26 cellular contexts compared by ENCODE assay signal in the genomic region with DNA sequence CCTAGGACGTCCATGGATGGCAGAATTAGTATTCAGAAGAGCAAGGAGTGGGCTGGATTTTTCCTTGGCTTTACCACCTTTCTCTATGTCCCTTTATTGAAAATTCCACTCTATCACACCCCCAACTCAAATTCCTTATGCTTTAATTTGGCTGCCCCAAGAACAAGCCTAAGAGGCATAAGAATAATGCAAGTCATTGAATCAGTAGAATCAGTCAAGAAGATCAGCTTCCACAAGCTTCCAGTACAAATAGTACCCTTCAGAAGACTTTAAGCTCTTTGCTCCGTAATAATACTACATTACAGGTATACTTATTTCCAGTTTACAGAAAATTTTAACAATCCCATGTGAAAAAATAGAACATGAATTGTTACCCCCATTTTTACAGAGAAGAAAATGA.
"Had no signal": no experiment of that assay in that cellular context is flagged by ENCODE, and none has a peak within 500 bp of the region (broad histone marks: within the 10 kb centered on the region; RNA-seq: fewer than 3 reads in every experiment).

No MANE protein-coding gene starts in this region.

- H3K4me3 ChIP-seq: stomach, suprapubic skin, testis, thoracic aorta, thyroid gland, tibial artery, tibial nerve, transverse colon, upper lobe of left lung, upper lobe of right lung, uterus, vagina had no signal

- H3K36me3 ChIP-seq: stomach, suprapubic skin, thoracic aorta, thyroid gland, tibial artery, tibial nerve, transverse colon, upper lobe of left lung, upper lobe of right lung, uterus, vagina had no signal

- H3K27ac ChIP-seq: stomach, suprapubic skin, testis, thoracic aorta, thyroid gland, tibial artery, tibial nerve, transverse colon, upper lobe of left lung, upper lobe of right lung, uterus, vagina had no signal

- FAIRE-seq: urothelium cell line had no signal

- ATAC-seq: stimulated activated effector memory CD8-positive, alpha-beta T cell treated with anti-CD3 and anti-CD28 coated beads, Interleukin-12 subunit alpha, Interleukin-12 subunit beta, amount 100 ng/mL, for 72 hours; stimulated activated memory B cell treated with anti-CD40 and anti-IgM and Interleukin-4, amounts not matched to agents 10 μg/mL and 1 μg/mL and 100 μg/mL, for 72 hours; stimulated activated naive B cell treated with anti-CD40 and anti-IgM and Interleukin-4, amounts not matched to agents 10 μg/mL and 1 μg/mL and 100 μg/mL, for 72 hours; stimulated activated naive CD8-positive, alpha-beta T cell treated with anti-CD3 and anti-CD28 coated beads, Interleukin-15, amount 100 ng/mL, for 72 hours; stimulated activated naive CD8-positive, alpha-beta T cell treated with anti-CD3 and anti-CD28 coated beads, Interleukin-15, Interleukin-2, amounts not matched to agents 100 U/mL and 50 U/mL, for 24 hours; upper lobe of right lung had no signal

- DNase-seq: stimulated activated CD4-positive, alpha-beta T cell treated with anti-CD3 and anti-CD28 coated beads, Interleukin-2, amount 100 ng/mL, for 48 hours; stimulated activated CD4-positive, alpha-beta T cell treated with anti-CD3 and anti-CD28 coated beads, Interleukin-4, amount 100 ng/mL, for 1 hour; stimulated activated CD4-positive, alpha-beta T cell treated with anti-CD3 and anti-CD28 coated beads, Interleukin-4, amount 100 ng/mL, for 24 hours; stimulated activated CD4-positive, alpha-beta T cell treated with anti-CD3 and anti-CD28 coated beads, Interleukin-4, amount 100 ng/mL, for 4 hours; stimulated activated CD8-positive, alpha-beta memory T cell treated with anti-CD3 and anti-CD28 coated beads, Interleukin-4, amount 100 ng/mL, for 48 hours; stimulated activated naive B cell treated with anti-CD40 and anti-IgM and Interleukin-4, amounts not matched to agents 10 μg/mL and 1 μg/mL and 100 μg/mL, for 72 hours; stimulated activated naive CD4-positive, alpha-beta T cell; stimulated activated naive CD4-positive, alpha-beta T cell treated with Interleukin-2 at 50 U/mL for 16 hours; stimulated activated naive CD8-positive, alpha-beta T cell treated with anti-CD3 and anti-CD28 coated beads, Interleukin-15, amount 100 ng/mL, for 72 hours; stimulated activated naive CD8-positive, alpha-beta T cell treated with anti-CD3 and anti-CD28 coated beads, Interleukin-15, Interleukin-2, amounts not matched to agents 100 U/mL and 50 U/mL, for 24 hours; stomach; testis; thyroid gland; tibial artery; transverse colon; trophoblast cell; upper lobe of left lung; upper lobe of right lung; uterus had no signal

- H3K4me1 ChIP-seq: testis, tibial nerve, upper lobe of right lung, uterus had no signal

- H3K27me3 ChIP-seq: testis, thyroid gland, tibial artery, uterus, vagina had no signal

- H3K9me3 ChIP-seq: suprapubic skin, testis, thoracic aorta, thyroid gland, tibial artery, transverse colon, upper lobe of left lung, upper lobe of right lung, uterus, vagina had no signal
